In the genomic region with DNA sequence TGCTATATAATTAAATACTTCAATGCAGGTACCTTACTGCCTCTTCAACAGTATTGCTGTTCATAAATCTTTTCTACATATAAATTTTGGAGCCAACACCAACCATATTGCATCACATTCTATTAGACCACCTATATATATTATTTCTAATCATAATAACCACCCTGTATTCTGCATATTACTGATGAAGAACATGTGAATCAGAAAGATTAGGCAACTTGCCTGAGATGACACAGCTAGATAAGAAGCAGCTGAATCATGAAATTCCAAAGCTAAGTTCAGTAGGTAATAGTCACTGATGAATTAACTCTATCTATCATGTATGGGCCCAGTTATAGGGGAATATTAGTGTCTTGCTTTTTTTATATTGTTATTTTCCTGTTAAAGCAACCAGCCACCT, we compare ENCODE assay signal across 22 cellular contexts.
"Had no signal": no experiment of that assay in that cellular context is flagged by ENCODE, and none has a peak within 500 bp of the region (broad histone marks: within the 10 kb centered on the region; RNA-seq: fewer than 3 reads in every experiment).

No MANE protein-coding gene starts in this region.

- H3K27me3 ChIP-seq: hepatocyte, pancreas, thyroid gland, upper lobe of right lung had no signal

- H3K27ac ChIP-seq: pancreas, thyroid gland, upper lobe of right lung, WERI-Rb-1 had no signal

- H3K9me3 ChIP-seq: left ventricle myocardium inferior, pancreas, thyroid gland, upper lobe of right lung had no signal

- ATAC-seq: activated CD8-positive, alpha-beta memory T cell treated with anti-CD3 and anti-CD28 coated beads, Interleukin-2, amount 10 ng/mL, durations not matched to agents 7 days and 5 days; activated CD8-positive, alpha-beta T cell treated with anti-CD3 and anti-CD28 coated beads for 36 hours; activated naive CD8-positive, alpha-beta T cell treated with anti-CD3 and anti-CD28 coated beads, Interleukin-2, amount 50 U/mL, for 24 hours; naive thymus-derived CD8-positive, alpha-beta T cell; pancreas; right cardiac atrium; upper lobe of right lung had no signal

- H3K9me3 Mint-ChIP-seq: activated CD4-positive, alpha-beta T cell treated with anti-CD3 and anti-CD28 coated beads, Interleukin-2, amount 10 ng/mL, durations not matched to agents 7 days and 5 days; activated CD8-positive, alpha-beta T cell treated with anti-CD3 and anti-CD28 coated beads for 36 hours; activated naive CD8-positive, alpha-beta T cell treated with anti-CD3 and anti-CD28 coated beads, Interleukin-2, amount 50 U/mL, for 24 hours; stimulated activated naive CD8-positive, alpha-beta T cell treated with anti-CD3 and anti-CD28 coated beads, Interleukin-15, Interleukin-2, amounts not matched to agents 100 ng/mL and 50 ng/mL, for 24 hours had no signal

- H3K4me3 ChIP-seq: thyroid gland had no signal

- H3K27ac Mint-ChIP-seq: activated CD8-positive, alpha-beta T cell treated with anti-CD3 and anti-CD28 coated beads for 36 hours; activated naive CD8-positive, alpha-beta T cell treated with anti-CD3 and anti-CD28 coated beads, Interleukin-2, amount 50 U/mL, for 24 hours had no signal

- H3K27me3 Mint-ChIP-seq: activated CD4-positive, alpha-beta T cell treated with anti-CD3 and anti-CD28 coated beads, Interleukin-2, amount 10 ng/mL, durations not matched to agents 7 days and 5 days; activated CD8-positive, alpha-beta memory T cell treated with anti-CD3 and anti-CD28 coated beads, Interleukin-2, amount 10 ng/mL, durations not matched to agents 7 days and 5 days; activated CD8-positive, alpha-beta T cell treated with anti-CD3 and anti-CD28 coated beads for 36 hours; activated naive CD8-positive, alpha-beta T cell treated with anti-CD3 and anti-CD28 coated beads, Interleukin-2, amount 50 U/mL, for 24 hours; naive thymus-derived CD8-positive, alpha-beta T cell; stimulated activated naive CD8-positive, alpha-beta T cell treated with anti-CD3 and anti-CD28 coated beads, Interleukin-15, Interleukin-2, amounts not matched to agents 100 ng/mL and 50 ng/mL, for 24 hours had no signal

- DNase-seq: activated CD4-positive, alpha-beta T cell treated with anti-CD3 and anti-CD28 coated beads, Interleukin-2, amount 10 ng/mL, durations not matched to agents 7 days and 5 days; activated CD4-positive, CD25-positive, alpha-beta regulatory T cell treated with anti-CD3 and anti-CD28 coated beads, Interleukin-2, amount 50 U/mL, for 72 hours; activated CD8-positive, alpha-beta memory T cell treated with anti-CD3 and anti-CD28 coated beads, Interleukin-2, amount 10 ng/mL, durations not matched to agents 7 days and 5 days; activated CD8-positive, alpha-beta T cell treated with anti-CD3 and anti-CD28 coated beads for 36 hours; activated effector memory CD4-positive, alpha-beta T cell treated with anti-CD3 and anti-CD28 coated beads, Interleukin-2, amount 50 U/mL, for 16 hours; activated naive CD4-positive, alpha-beta T cell treated with anti-CD3 and anti-CD28 coated beads, Interleukin-2, amount 50 U/mL, for 16 hours; activated naive CD8-positive, alpha-beta T cell treated with anti-CD3 and anti-CD28 coated beads, Interleukin-2, amount 50 U/mL, for 24 hours; activated T-cell treated with anti-CD3 and anti-CD28 coated beads for 4 hours; cerebellar nuclear complex; glutamatergic neuron; left ventricle myocardium inferior; naive thymus-derived CD8-positive, alpha-beta T cell; pancreas; right cardiac atrium; stimulated activated CD4-positive, alpha-beta T cell treated with anti-CD3 and anti-CD28 coated beads, Interleukin-12 subunit alpha, Interleukin-12 subunit beta, amount 100 ng/mL, for 4 hours; stimulated activated CD4-positive, alpha-beta T cell treated with anti-CD3 and anti-CD28 coated beads, Interleukin-4, amount 100 ng/mL, for 4 hours; substantia nigra; thyroid gland; upper lobe of right lung; WERI-Rb-1 had no signal

- H3K36me3 ChIP-seq: left ventricle myocardium inferior, pancreas, thyroid gland, upper lobe of right lung, WERI-Rb-1 had no signal

- H3K79me2 ChIP-seq: hepatocyte had no signal
